In the genomic region with DNA sequence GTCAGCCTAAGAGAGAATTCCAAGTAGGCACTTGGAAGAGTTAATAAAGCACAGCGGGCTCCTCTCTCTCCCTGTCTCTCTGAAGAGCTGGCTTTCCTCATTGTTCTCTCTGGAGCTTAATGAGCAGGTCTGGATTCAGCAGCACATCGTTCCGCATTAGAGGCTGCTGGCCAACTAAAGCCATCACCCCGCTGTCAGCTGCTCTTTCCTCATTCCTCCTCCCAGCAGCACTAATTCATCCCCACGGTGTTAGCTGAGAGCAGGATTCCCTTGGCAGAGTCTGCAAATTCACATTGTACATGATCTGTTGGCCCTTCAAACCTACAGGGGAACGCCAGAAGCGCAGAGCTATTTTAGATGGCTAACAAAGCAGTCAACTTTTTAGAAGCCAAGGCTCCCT, we compare ENCODE assay signal across 1 cellular context.
TF ChIP-seq lines count a peak whose summit lies in the region.

No MANE protein-coding gene starts in this region.

TF ChIP-seq in H1, 55 proteins besides CTCF, POLR2A, EP300 and RAD21:
- TF ChIP-seq EZH2 (IDR thresholded peaks at IDR 0.05; ENCODE audit: low read depth, low read length, severe bottlenecking), result no peak
- no peak for TF ChIP-seq BRCA1 (IDR thresholded peaks at IDR 0.05; ENCODE audit: low read depth, low read length)
- TF ChIP-seq SP4 (IDR thresholded peaks at IDR 0.05; ENCODE audit: low read length), result no peak
- TF ChIP-seq CHD7 (IDR thresholded peaks at IDR 0.05; ENCODE audit: insufficient replicate concordance, low read length), result no peak
- no peak for TF ChIP-seq CHD1 (IDR thresholded peaks at IDR 0.05; ENCODE audit: low read depth, low read length)
- TF ChIP-seq FOSL1 (IDR thresholded peaks at IDR 0.05; ENCODE audit: insufficient read depth, low read depth, low read length), result no peak
- no peak for TF ChIP-seq KDM5A (IDR thresholded peaks at IDR 0.05; ENCODE audit: low read length)
- TF ChIP-seq SUZ12 (IDR thresholded peaks at IDR 0.05; ENCODE audit: low read length), result no peak
- TF ChIP-seq SP2 (IDR thresholded peaks at IDR 0.05; ENCODE audit: low read length), result no peak
- no peak for TF ChIP-seq TCF12 (IDR thresholded peaks at IDR 0.05; ENCODE audit: low read depth, low read length)
- no peak for TF ChIP-seq CREB1 (IDR thresholded peaks at IDR 0.05)
